In genomic region chr12:19799886-19800602, GRCh38 we compare ENCODE assay signal across 14 cellular contexts.
DNase-seq lines count a peak whose midpoint lies in the region; ATAC-seq, FAIRE-seq and TF ChIP-seq lines count a peak whose summit lies in the region.
"Had no signal": no experiment of that assay in that cellular context is flagged by ENCODE, and none has a peak within 500 bp of the region (broad histone marks: within the 10 kb centered on the region; RNA-seq: fewer than 3 reads in every experiment).

No MANE protein-coding gene starts in this region.

- peaks cover 0 to 12% of the 10 kb centered on the region in 2 donors for H3K4me1 ChIP-seq in ascending aorta
- H3K4me1 ChIP-seq in tibial artery, result peaks cover 0 to 58% (median 11%) of the 10 kb centered on the region in 4 donors

- ATAC-seq in activated T-cell treated with anti-CD3 and anti-CD28 coated beads, Interleukin-2, amount 50 U/mL, for 72 hours (replicated peaks in 1 of 2), result no peak
- ATAC-seq: T-cell had no signal

- no peak for FAIRE-seq in GM12891 (lab: Jason Lieb, UNC)
- FAIRE-seq: colon had no signal

- no peak for TF ChIP-seq POLR2A in GM12891 (IDR thresholded peaks at IDR 0.05; ENCODE audit: low read depth, low read length)

- no peaks in the 10 kb centered on the region for H3K36me3 Mint-ChIP-seq in activated T-cell treated with anti-CD3 and anti-CD28 coated beads, Interleukin-2, amount 50 U/mL, for 72 hours (ENCODE audit: insufficient read depth in 2 of 2)
- H3K36me3 Mint-ChIP-seq: T-cell, type B pancreatic cell had no signal

- H3K36me3 ChIP-seq in ascending aorta (no peaks in the 10 kb centered on the region), tibial artery (no peaks in the 10 kb centered on the region)
- H3K36me3 ChIP-seq: adrenal gland, left ventricle myocardium inferior had no signal

- peak overlapping the region; percentile 66 to 82 for H3K27ac ChIP-seq in ascending aorta
- peak overlapping the region; percentile 43 to 54 for H3K27ac ChIP-seq in tibial artery
- H3K27ac ChIP-seq: adrenal gland, left ventricle myocardium inferior had no signal

- no peak for DNase-seq in activated T-cell treated with anti-CD3 and anti-CD28 coated beads, Interleukin-2, amount 50 U/mL, for 72 hours
- no peak for DNase-seq in activated T-cell treated with anti-CD3 and anti-CD28 coated beads, Interleukin-2, amount 50 U/mL, for 1 hour
- DNase-seq in ascending aorta (ENCODE audit: low spot score in 2 of 2) (no peak), iris pigment epithelial cell (ENCODE audit: low read depth) (peak; percentile 60), tibial artery (no peak), hepatic stellate cell (ENCODE audit: low spot score) (no peak), NCI-H69 (lab: John Stamatoyannopoulos, UW) (no peak), GM12891 (ENCODE audit: insufficient read length, low spot score) (no peak)
- DNase-seq: DMS153, left ventricle myocardium inferior, T-cell had no signal

- H3K4me3 Mint-ChIP-seq in activated T-cell treated with anti-CD3 and anti-CD28 coated beads, Interleukin-2, amount 50 U/mL, for 72 hours, result peak overlapping the region in 1 of 2 donors; percentile 49
- H3K4me3 Mint-ChIP-seq: T-cell, type B pancreatic cell had no signal

- no peaks in the 10 kb centered on the region for H3K9me3 Mint-ChIP-seq in activated T-cell treated with anti-CD3 and anti-CD28 coated beads, Interleukin-2, amount 50 U/mL, for 72 hours
- H3K9me3 Mint-ChIP-seq: type B pancreatic cell had no signal

- H3K9me3 ChIP-seq in ascending aorta (no peaks in the 10 kb centered on the region), tibial artery (no peaks in the 10 kb centered on the region)
- H3K9me3 ChIP-seq: adrenal gland, left ventricle myocardium inferior had no signal

- TF ChIP-seq CTCF in ascending aorta (IDR thresholded peaks at IDR 0.05) (no peak), tibial artery (IDR thresholded peaks at IDR 0.05) (no peak)

- intact Hi-C loops in ascending aorta (cut with DNase I) (loop anchor here (5.0 kb wide), 1 partner anchor 47 kb away; no protein-coding TSS in a partner anchor), tibial artery (cut with DNase I; ENCODE audit: low total_unique reads) (no loop called here)

- H3K4me3 ChIP-seq in ascending aorta, result no peak overlapping the region
- H3K4me3 ChIP-seq in tibial artery, result no peak overlapping the region
- H3K4me3 ChIP-seq: adrenal gland, left ventricle myocardium inferior had no signal

- H3K4me1 Mint-ChIP-seq in activated T-cell treated with anti-CD3 and anti-CD28 coated beads, Interleukin-2, amount 50 U/mL, for 72 hours (ENCODE audit: low read depth), result peaks cover 30% of the 10 kb centered on the region

- H3K27me3 ChIP-seq in ascending aorta (no peaks in the 10 kb centered on the region), tibial artery (no peaks in the 10 kb centered on the region)
- H3K27me3 ChIP-seq: adrenal gland had no signal

- H3K27ac Mint-ChIP-seq in activated T-cell treated with anti-CD3 and anti-CD28 coated beads, Interleukin-2, amount 50 U/mL, for 72 hours, result peak overlapping the region; percentile 90
- H3K27ac Mint-ChIP-seq: T-cell, type B pancreatic cell had no signal

- no peaks in the 10 kb centered on the region for H3K27me3 Mint-ChIP-seq in activated T-cell treated with anti-CD3 and anti-CD28 coated beads, Interleukin-2, amount 50 U/mL, for 72 hours (ENCODE audit: low read depth)
- H3K27me3 Mint-ChIP-seq: T-cell had no signal

TF ChIP-seq in GM12891, 5 proteins besides CTCF, POLR2A, EP300 and RAD21:
- TF ChIP-seq PAX5 (IDR thresholded peaks at IDR 0.05; ENCODE audit: insufficient read depth, low read length, severe bottlenecking), result no peak
- no peak for TF ChIP-seq POU2F2 (IDR thresholded peaks at IDR 0.05; ENCODE audit: low read depth, low read length)
- no peak for TF ChIP-seq TAF1 (IDR thresholded peaks at IDR 0.05; ENCODE audit: low read depth, low read length)
- no peak for TF ChIP-seq SPI1 (IDR thresholded peaks at IDR 0.05; ENCODE audit: low read depth, low read length)
- no peak for TF ChIP-seq POLR2AphosphoS5 (IDR thresholded peaks at IDR 0.05; ENCODE audit: low read depth, low read length)
